Comparison of ENCODE assay signal across 1 cellular context in the genomic region with DNA sequence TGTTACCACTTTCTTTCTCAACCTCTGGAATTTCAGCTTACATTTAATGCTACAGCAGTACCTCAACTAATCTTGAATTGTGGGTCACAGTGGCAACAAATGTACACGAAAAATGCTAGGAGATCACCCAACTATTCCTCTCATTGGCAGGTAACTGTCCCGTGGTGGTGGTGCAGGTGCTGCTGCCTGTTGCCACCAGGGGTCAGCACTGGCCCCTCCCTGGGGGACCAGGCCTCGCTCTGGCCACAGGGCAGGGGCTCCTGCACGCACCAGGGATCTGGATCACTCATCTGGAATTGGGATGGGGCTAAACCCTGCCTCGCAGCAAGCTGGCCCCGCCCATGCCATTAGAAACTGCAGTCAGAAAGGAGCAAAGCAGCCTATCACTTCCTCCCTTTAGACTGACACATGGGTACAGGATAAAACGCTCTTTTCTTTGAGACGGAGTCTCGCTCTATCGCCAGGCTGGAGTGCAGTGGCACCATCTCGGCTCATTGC.
TF ChIP-seq lines count a peak whose summit lies in the region.

No MANE protein-coding gene starts in this region.

TF ChIP-seq in K562, 482 proteins besides CTCF, POLR2A, EP300 and RAD21 (continued from another document and continues in another):
- TF ChIP-seq, protein P1, sequence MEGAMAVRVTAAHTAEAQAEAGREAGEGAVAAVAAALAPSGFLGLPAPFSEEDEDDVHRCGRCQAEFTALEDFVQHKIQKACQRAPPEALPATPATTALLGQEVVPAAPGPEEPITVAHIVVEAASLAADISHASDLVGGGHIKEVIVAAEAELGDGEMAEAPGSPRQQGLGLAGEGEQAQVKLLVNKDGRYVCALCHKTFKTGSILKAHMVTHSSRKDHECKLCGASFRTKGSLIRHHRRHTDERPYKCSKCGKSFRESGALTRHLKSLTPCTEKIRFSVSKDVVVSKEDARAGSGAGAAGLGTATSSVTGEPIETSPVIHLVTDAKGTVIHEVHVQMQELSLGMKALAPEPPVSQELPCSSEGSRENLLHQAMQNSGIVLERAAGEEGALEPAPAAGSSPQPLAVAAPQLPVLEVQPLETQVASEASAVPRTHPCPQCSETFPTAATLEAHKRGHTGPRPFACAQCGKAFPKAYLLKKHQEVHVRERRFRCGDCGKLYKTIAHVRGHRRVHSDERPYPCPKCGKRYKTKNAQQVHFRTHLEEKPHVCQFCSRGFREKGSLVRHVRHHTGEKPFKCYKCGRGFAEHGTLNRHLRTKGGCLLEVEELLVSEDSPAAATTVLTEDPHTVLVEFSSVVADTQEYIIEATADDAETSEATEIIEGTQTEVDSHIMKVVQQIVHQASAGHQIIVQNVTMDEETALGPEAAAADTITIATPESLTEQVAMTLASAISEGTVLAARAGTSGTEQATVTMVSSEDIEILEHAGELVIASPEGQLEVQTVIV (CRISPR knock-in tag; IDR thresholded peaks at IDR 0.05; ENCODE audit: borderline replicate concordance): no peak
- TF ChIP-seq SUPT5H (IDR thresholded peaks at IDR 0.05): no peak
- TF ChIP-seq, protein P2, sequence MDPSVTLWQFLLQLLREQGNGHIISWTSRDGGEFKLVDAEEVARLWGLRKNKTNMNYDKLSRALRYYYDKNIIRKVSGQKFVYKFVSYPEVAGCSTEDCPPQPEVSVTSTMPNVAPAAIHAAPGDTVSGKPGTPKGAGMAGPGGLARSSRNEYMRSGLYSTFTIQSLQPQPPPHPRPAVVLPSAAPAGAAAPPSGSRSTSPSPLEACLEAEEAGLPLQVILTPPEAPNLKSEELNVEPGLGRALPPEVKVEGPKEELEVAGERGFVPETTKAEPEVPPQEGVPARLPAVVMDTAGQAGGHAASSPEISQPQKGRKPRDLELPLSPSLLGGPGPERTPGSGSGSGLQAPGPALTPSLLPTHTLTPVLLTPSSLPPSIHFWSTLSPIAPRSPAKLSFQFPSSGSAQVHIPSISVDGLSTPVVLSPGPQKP (CRISPR knock-in tag; IDR thresholded peaks at IDR 0.05): no peak
- no peak for TF ChIP-seq PHB (CRISPR knock-in tag; IDR thresholded peaks at IDR 0.05)
- TF ChIP-seq RBM39 (optimal IDR thresholded peaks at IDR 0.05; ENCODE audit: low read depth, low read length): no peak
- no peak for TF ChIP-seq ZBTB7A (IDR thresholded peaks at IDR 0.05; ENCODE audit: borderline replicate concordance, control insufficient read depth, low read depth, low read length)
- no peak for TF ChIP-seq ZC3H8 (IDR thresholded peaks at IDR 0.05)
- no peak for TF ChIP-seq KLF13 (tag; IDR thresholded peaks at IDR 0.05; ENCODE audit: borderline replicate concordance, low read depth)
- peak; percentile 84 for TF ChIP-seq SMC3 (conservative IDR thresholded peaks at IDR 0.05; ENCODE audit: insufficient read depth, low read depth, low read length)
- TF ChIP-seq, protein P3, sequence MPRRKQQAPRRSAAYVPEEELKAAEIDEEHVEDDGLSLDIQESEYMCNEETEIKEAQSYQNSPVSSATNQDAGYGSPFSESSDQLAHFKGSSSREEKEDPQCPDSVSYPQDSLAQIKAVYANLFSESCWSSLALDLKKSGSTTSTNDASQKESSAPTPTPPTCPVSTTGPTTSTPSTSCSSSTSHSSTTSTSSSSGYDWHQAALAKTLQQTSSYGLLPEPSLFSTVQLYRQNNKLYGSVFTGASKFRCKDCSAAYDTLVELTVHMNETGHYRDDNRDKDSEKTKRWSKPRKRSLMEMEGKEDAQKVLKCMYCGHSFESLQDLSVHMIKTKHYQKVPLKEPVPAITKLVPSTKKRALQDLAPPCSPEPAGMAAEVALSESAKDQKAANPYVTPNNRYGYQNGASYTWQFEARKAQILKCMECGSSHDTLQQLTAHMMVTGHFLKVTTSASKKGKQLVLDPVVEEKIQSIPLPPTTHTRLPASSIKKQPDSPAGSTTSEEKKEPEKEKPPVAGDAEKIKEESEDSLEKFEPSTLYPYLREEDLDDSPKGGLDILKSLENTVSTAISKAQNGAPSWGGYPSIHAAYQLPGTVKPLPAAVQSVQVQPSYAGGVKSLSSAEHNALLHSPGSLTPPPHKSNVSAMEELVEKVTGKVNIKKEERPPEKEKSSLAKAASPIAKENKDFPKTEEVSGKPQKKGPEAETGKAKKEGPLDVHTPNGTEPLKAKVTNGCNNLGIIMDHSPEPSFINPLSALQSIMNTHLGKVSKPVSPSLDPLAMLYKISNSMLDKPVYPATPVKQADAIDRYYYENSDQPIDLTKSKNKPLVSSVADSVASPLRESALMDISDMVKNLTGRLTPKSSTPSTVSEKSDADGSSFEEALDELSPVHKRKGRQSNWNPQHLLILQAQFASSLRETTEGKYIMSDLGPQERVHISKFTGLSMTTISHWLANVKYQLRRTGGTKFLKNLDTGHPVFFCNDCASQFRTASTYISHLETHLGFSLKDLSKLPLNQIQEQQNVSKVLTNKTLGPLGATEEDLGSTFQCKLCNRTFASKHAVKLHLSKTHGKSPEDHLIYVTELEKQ (CRISPR knock-in tag; IDR thresholded peaks at IDR 0.05): no peak
- no peak for TF ChIP-seq ATF7 (IDR thresholded peaks at IDR 0.05)
- TF ChIP-seq, protein P4, sequence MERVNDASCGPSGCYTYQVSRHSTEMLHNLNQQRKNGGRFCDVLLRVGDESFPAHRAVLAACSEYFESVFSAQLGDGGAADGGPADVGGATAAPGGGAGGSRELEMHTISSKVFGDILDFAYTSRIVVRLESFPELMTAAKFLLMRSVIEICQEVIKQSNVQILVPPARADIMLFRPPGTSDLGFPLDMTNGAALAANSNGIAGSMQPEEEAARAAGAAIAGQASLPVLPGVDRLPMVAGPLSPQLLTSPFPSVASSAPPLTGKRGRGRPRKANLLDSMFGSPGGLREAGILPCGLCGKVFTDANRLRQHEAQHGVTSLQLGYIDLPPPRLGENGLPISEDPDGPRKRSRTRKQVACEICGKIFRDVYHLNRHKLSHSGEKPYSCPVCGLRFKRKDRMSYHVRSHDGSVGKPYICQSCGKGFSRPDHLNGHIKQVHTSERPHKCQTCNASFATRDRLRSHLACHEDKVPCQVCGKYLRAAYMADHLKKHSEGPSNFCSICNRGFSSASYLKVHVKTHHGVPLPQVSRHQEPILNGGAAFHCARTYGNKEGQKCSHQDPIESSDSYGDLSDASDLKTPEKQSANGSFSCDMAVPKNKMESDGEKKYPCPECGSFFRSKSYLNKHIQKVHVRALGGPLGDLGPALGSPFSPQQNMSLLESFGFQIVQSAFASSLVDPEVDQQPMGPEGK (CRISPR knock-in tag; IDR thresholded peaks at IDR 0.05; ENCODE audit: borderline replicate concordance): no peak
- TF ChIP-seq, protein P5, sequence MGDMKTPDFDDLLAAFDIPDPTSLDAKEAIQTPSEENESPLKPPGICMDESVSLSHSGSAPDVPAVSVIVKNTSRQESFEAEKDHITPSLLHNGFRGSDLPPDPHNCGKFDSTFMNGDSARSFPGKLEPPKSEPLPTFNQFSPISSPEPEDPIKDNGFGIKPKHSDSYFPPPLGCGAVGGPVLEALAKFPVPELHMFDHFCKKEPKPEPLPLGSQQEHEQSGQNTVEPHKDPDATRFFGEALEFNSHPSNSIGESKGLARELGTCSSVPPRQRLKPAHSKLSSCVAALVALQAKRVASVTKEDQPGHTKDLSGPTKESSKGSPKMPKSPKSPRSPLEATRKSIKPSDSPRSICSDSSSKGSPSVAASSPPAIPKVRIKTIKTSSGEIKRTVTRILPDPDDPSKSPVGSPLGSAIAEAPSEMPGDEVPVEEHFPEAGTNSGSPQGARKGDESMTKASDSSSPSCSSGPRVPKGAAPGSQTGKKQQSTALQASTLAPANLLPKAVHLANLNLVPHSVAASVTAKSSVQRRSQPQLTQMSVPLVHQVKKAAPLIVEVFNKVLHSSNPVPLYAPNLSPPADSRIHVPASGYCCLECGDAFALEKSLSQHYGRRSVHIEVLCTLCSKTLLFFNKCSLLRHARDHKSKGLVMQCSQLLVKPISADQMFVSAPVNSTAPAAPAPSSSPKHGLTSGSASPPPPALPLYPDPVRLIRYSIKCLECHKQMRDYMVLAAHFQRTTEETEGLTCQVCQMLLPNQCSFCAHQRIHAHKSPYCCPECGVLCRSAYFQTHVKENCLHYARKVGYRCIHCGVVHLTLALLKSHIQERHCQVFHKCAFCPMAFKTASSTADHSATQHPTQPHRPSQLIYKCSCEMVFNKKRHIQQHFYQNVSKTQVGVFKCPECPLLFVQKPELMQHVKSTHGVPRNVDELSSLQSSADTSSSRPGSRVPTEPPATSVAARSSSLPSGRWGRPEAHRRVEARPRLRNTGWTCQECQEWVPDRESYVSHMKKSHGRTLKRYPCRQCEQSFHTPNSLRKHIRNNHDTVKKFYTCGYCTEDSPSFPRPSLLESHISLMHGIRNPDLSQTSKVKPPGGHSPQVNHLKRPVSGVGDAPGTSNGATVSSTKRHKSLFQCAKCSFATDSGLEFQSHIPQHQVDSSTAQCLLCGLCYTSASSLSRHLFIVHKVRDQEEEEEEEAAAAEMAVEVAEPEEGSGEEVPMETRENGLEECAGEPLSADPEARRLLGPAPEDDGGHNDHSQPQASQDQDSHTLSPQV (IDR thresholded peaks at IDR 0.05): no peak
- TF ChIP-seq ZNF3 (CRISPR knock-in tag; IDR thresholded peaks at IDR 0.05): no peak
- TF ChIP-seq, protein P6, sequence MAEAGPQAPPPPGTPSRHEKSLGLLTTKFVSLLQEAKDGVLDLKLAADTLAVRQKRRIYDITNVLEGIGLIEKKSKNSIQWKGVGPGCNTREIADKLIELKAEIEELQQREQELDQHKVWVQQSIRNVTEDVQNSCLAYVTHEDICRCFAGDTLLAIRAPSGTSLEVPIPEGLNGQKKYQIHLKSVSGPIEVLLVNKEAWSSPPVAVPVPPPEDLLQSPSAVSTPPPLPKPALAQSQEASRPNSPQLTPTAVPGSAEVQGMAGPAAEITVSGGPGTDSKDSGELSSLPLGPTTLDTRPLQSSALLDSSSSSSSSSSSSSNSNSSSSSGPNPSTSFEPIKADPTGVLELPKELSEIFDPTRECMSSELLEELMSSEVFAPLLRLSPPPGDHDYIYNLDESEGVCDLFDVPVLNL (CRISPR knock-in tag; IDR thresholded peaks at IDR 0.05; ENCODE audit: low read depth): no peak
- TF ChIP-seq SMARCE1 (IDR thresholded peaks at IDR 0.05): no peak
- no peak for TF ChIP-seq HLTF (IDR thresholded peaks at IDR 0.05)
- TF ChIP-seq, protein P7, sequence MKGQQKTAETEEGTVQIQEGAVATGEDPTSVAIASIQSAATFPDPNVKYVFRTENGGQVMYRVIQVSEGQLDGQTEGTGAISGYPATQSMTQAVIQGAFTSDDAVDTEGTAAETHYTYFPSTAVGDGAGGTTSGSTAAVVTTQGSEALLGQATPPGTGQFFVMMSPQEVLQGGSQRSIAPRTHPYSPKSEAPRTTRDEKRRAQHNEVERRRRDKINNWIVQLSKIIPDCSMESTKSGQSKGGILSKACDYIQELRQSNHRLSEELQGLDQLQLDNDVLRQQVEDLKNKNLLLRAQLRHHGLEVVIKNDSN (CRISPR knock-in tag; IDR thresholded peaks at IDR 0.05): peak; percentile 82
- TF ChIP-seq MYC (IDR thresholded peaks at IDR 0.05; ENCODE audit: low read depth, low read length): 0 out of 2 replicates have a peak, but pooled peaks have one; percentile 12
- TF ChIP-seq MYC (CRISPR knock-in tag; IDR thresholded peaks at IDR 0.05; ENCODE audit: borderline replicate concordance, low read depth): no peak
- TF ChIP-seq, protein P8, sequence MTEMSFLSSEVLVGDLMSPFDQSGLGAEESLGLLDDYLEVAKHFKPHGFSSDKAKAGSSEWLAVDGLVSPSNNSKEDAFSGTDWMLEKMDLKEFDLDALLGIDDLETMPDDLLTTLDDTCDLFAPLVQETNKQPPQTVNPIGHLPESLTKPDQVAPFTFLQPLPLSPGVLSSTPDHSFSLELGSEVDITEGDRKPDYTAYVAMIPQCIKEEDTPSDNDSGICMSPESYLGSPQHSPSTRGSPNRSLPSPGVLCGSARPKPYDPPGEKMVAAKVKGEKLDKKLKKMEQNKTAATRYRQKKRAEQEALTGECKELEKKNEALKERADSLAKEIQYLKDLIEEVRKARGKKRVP (CRISPR knock-in tag; IDR thresholded peaks at IDR 0.05): no peak
- no peak for TF ChIP-seq NCOA2 (IDR thresholded peaks at IDR 0.05; ENCODE audit: partially characterized antibody in 2 of 2)
- TF ChIP-seq FOXK1 (CRISPR knock-in tag; IDR thresholded peaks at IDR 0.05; ENCODE audit: borderline replicate concordance): no peak
- no peak for TF ChIP-seq CBX5 (IDR thresholded peaks at IDR 0.05; ENCODE audit: borderline replicate concordance, low read depth)
- TF ChIP-seq, protein P9, sequence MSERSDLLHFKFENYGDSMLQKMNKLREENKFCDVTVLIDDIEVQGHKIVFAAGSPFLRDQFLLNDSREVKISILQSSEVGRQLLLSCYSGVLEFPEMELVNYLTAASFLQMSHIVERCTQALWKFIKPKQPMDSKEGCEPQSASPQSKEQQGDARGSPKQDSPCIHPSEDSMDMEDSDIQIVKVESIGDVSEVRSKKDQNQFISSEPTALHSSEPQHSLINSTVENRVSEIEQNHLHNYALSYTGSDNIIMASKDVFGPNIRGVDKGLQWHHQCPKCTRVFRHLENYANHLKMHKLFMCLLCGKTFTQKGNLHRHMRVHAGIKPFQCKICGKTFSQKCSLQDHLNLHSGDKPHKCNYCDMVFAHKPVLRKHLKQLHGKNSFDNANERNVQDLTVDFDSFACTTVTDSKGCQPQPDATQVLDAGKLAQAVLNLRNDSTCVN (CRISPR knock-in tag; IDR thresholded peaks at IDR 0.05): no peak
- TF ChIP-seq GABPB1 (CRISPR knock-in tag; IDR thresholded peaks at IDR 0.05): no peak
- no peak for TF ChIP-seq ZNF12 (CRISPR knock-in tag; IDR thresholded peaks at IDR 0.05)
- TF ChIP-seq, protein P10, sequence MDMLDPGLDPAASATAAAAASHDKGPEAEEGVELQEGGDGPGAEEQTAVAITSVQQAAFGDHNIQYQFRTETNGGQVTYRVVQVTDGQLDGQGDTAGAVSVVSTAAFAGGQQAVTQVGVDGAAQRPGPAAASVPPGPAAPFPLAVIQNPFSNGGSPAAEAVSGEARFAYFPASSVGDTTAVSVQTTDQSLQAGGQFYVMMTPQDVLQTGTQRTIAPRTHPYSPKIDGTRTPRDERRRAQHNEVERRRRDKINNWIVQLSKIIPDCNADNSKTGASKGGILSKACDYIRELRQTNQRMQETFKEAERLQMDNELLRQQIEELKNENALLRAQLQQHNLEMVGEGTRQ (CRISPR knock-in tag; IDR thresholded peaks at IDR 0.05): peak; percentile 57
- no peak for TF ChIP-seq ZFP30 (CRISPR knock-in tag; IDR thresholded peaks at IDR 0.05; ENCODE audit: borderline replicate concordance)
- TF ChIP-seq XRCC4 (IDR thresholded peaks at IDR 0.05; ENCODE audit: extremely low read depth, insufficient read depth, insufficient read length): no peak
- TF ChIP-seq BRD9 (IDR thresholded peaks at IDR 0.05; ENCODE audit: low read depth, partially characterized antibody): no peak
- 0 out of 2 replicates have a peak, but pooled peaks have one; percentile 9 for TF ChIP-seq CREM (IDR thresholded peaks at IDR 0.05; ENCODE audit: low read depth)
- no peak for TF ChIP-seq POLR2G (IDR thresholded peaks at IDR 0.05; ENCODE audit: low read depth, low read length)
- TF ChIP-seq, protein P11, sequence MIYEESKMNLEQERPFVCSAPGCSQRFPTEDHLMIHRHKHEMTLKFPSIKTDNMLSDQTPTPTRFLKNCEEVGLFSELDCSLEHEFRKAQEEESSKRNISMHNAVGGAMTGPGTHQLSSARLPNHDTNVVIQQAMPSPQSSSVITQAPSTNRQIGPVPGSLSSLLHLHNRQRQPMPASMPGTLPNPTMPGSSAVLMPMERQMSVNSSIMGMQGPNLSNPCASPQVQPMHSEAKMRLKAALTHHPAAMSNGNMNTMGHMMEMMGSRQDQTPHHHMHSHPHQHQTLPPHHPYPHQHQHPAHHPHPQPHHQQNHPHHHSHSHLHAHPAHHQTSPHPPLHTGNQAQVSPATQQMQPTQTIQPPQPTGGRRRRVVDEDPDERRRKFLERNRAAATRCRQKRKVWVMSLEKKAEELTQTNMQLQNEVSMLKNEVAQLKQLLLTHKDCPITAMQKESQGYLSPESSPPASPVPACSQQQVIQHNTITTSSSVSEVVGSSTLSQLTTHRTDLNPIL (CRISPR knock-in tag; IDR thresholded peaks at IDR 0.05): no peak
- peak; percentile 50; the same call in 1 of the 2 replicates for TF ChIP-seq KLF16 (IDR thresholded peaks at IDR 0.05)
